18 cellular contexts compared by ENCODE assay signal in genomic region chr21:17785403-17785788, GRCh38. TPM values are rescaled to one million over a fixed set of nuclear protein-coding genes. Genes with fewer than 3 reads are reported as not detected.
DNase-seq lines count a peak whose midpoint lies in the region; TF ChIP-seq lines count a peak whose summit lies in the region.
"Had no signal": no experiment of that assay in that cellular context is flagged by ENCODE, and none has a peak within 500 bp of the region (broad histone marks: within the 10 kb centered on the region; RNA-seq: fewer than 3 reads in every experiment).

No MANE protein-coding gene starts in this region.

- DNase-seq in activated CD4-positive, alpha-beta T cell treated with anti-CD3 and anti-CD28 coated beads, Interleukin-2, amount 10 ng/mL, durations not matched to agents 7 days and 5 days, result no peak
- DNase-seq in activated CD4-positive, alpha-beta T cell treated with anti-CD3 and anti-CD28 coated beads for 4 hours, result no peak
- DNase-seq in progenitor cell of endocrine pancreas (ENCODE audit: low spot score, unreplicated experiment) (no peak), OCI-M2 (lab: John Stamatoyannopoulos, UW; ENCODE audit: unreplicated experiment) (no peak), HuH-7.5 (ENCODE audit: low spot score) (no peak), SKM-1 (lab: John Stamatoyannopoulos, UW; ENCODE audit: unreplicated experiment) (no peak)
- DNase-seq: activated gamma-delta T cell treated with Interleukin-2 at 50 U/mL for 16 hours, HCEC 1CT, heart right ventricle, IMR-90, kidney, NCI-H1048, NCI-H2171, tibial artery had no signal

- no peak for TF ChIP-seq CTCF in progenitor cell of endocrine pancreas (IDR thresholded peaks at IDR 0.05; ENCODE audit: unreplicated experiment)

- peaks cover 14% of the 10 kb centered on the region for H3K36me3 ChIP-seq in KOPT-K1 (ENCODE audit: insufficient read depth, low read length)
- H3K36me3 ChIP-seq: breast epithelium had no signal

- H3K27ac ChIP-seq in KOPT-K1 (ENCODE audit: low read depth, low read length, poor library complexity, severe bottlenecking), result peak overlapping the region; percentile 68
- H3K27ac ChIP-seq: A549, breast epithelium, tibial artery had no signal

- peak overlapping the region; percentile 68 for H3K4me3 Mint-ChIP-seq in activated CD4-positive, alpha-beta T cell treated with anti-CD3 and anti-CD28 coated beads, Interleukin-2, amount 10 ng/mL, durations not matched to agents 7 days and 5 days
- H3K4me3 Mint-ChIP-seq in activated naive CD8-positive, alpha-beta T cell, result peak overlapping the region; percentile 74
- no peak overlapping the region for H3K4me3 Mint-ChIP-seq in progenitor cell of endocrine pancreas (ENCODE audit: low read depth)

- no peaks in the 10 kb centered on the region for H3K27me3 Mint-ChIP-seq in activated CD4-positive, alpha-beta T cell treated with anti-CD3 and anti-CD28 coated beads, Interleukin-2, amount 10 ng/mL, durations not matched to agents 7 days and 5 days
- H3K27me3 Mint-ChIP-seq in activated naive CD8-positive, alpha-beta T cell, result no peaks in the 10 kb centered on the region
- H3K27me3 Mint-ChIP-seq in progenitor cell of endocrine pancreas, result no peaks in the 10 kb centered on the region

- POLR2A ChIA-PET in activated CD4-positive, alpha-beta T cell treated with anti-CD3 and anti-CD28 coated beads, Interleukin-2, amount 10 ng/mL, durations not matched to agents 7 days and 5 days (lab: Charles Lee), result no interaction called here

- peaks cover 13% of the 10 kb centered on the region for H3K9me3 Mint-ChIP-seq in activated CD4-positive, alpha-beta T cell treated with anti-CD3 and anti-CD28 coated beads, Interleukin-2, amount 10 ng/mL, durations not matched to agents 7 days and 5 days
- no peaks in the 10 kb centered on the region for H3K9me3 Mint-ChIP-seq in activated naive CD8-positive, alpha-beta T cell (ENCODE audit: low read depth)
- peaks cover 10% of the 10 kb centered on the region for H3K9me3 Mint-ChIP-seq in progenitor cell of endocrine pancreas (ENCODE audit: low read depth)

- H3K27ac Mint-ChIP-seq in activated CD4-positive, alpha-beta T cell treated with anti-CD3 and anti-CD28 coated beads, Interleukin-2, amount 10 ng/mL, durations not matched to agents 7 days and 5 days, result peak overlapping the region; percentile 97
- H3K27ac Mint-ChIP-seq in activated naive CD8-positive, alpha-beta T cell, result peak overlapping the region; percentile 95
- H3K27ac Mint-ChIP-seq in progenitor cell of endocrine pancreas, result peak overlapping the region; percentile 4

- peaks cover 95% of the 10 kb centered on the region for H3K4me1 Mint-ChIP-seq in activated CD4-positive, alpha-beta T cell treated with anti-CD3 and anti-CD28 coated beads, Interleukin-2, amount 10 ng/mL, durations not matched to agents 7 days and 5 days
- H3K4me1 Mint-ChIP-seq in activated naive CD8-positive, alpha-beta T cell (ENCODE audit: low read depth), result peaks cover 99% of the 10 kb centered on the region
- peaks cover 9% of the 10 kb centered on the region for H3K4me1 Mint-ChIP-seq in progenitor cell of endocrine pancreas (ENCODE audit: low read depth)

- CTCF ChIA-PET in activated CD4-positive, alpha-beta T cell treated with anti-CD3 and anti-CD28 coated beads, Interleukin-2, amount 10 ng/mL, durations not matched to agents 7 days and 5 days (lab: Charles Lee), result no interaction called here

- H3K36me3 Mint-ChIP-seq in activated CD4-positive, alpha-beta T cell treated with anti-CD3 and anti-CD28 coated beads, Interleukin-2, amount 10 ng/mL, durations not matched to agents 7 days and 5 days (ENCODE audit: low read depth), result peaks cover 66% of the 10 kb centered on the region
- peaks cover 21% of the 10 kb centered on the region for H3K36me3 Mint-ChIP-seq in activated naive CD8-positive, alpha-beta T cell
- H3K36me3 Mint-ChIP-seq in progenitor cell of endocrine pancreas (ENCODE audit: insufficient read depth), result peaks cover 33% of the 10 kb centered on the region

- peaks cover 4% of the 10 kb centered on the region for H3K9me3 ChIP-seq in KOPT-K1 (ENCODE audit: insufficient read depth, low read length, poor library complexity, severe bottlenecking)
- H3K9me3 ChIP-seq: A549, breast epithelium, heart right ventricle, tibial artery had no signal

RNA-seq across cellular contexts. Expression of gene C21orf91, which starts 33.8 kb away (rescaled TPM):
- 10 to 100 TPM; 41.5 to 56.3 TPM for total RNA-seq in activated CD4-positive, alpha-beta T cell treated with anti-CD3 and anti-CD28 coated beads, Interleukin-2, amount 10 ng/mL, durations not matched to agents 7 days and 5 days
- 32.9 and 33.0 TPM in 2 replicates for total RNA-seq in progenitor cell of endocrine pancreas

Comparison
In these comparisons a context has a peak if more than half of its experiments do, and no peak if none do; other contexts are left out.
1. H3K27ac Mint-ChIP-seq: peak in every context shown above with its lines; median percentile 97 in activated CD4-positive, alpha-beta T cell treated with anti-CD3 and anti-CD28 coated beads, Interleukin-2, amount 10 ng/mL, durations not matched to agents 7 days and 5 days; 95 in activated naive CD8-positive, alpha-beta T cell; 4 in progenitor cell of endocrine pancreas.